8 cellular contexts compared by ENCODE assay signal in genomic region chr12:89349814-89350213, GRCh38. TPM values are rescaled to one million over a fixed set of nuclear protein-coding genes. Genes with fewer than 3 reads are reported as not detected.
DNase-seq lines count a peak whose midpoint lies in the region; ATAC-seq, FAIRE-seq and TF ChIP-seq lines count a peak whose summit lies in the region.

No MANE protein-coding gene starts in this region.

- H3K4me1 ChIP-seq in mesenchymal stem cell (ENCODE audit: control insufficient read depth, insufficient read depth, low read depth, low read length) (peaks cover 12% of the 10 kb centered on the region), aorta (ENCODE audit: control insufficient read depth in 1 of 2, insufficient read depth in 2 of 2, low read length in 2 of 2) (peaks cover 0 to 10% of the 10 kb centered on the region in 2 donors), small intestine (ENCODE audit: control insufficient read depth in 2 of 2, insufficient read depth in 1 of 2, low read depth in 1 of 2, low read length in 1 of 2) (peaks cover 11 to 26% of the 10 kb centered on the region in 2 donors)

- H4K8ac ChIP-seq in mesenchymal stem cell (ENCODE audit: low read length), result no peak overlapping the region

- FAIRE-seq in small intestine (lab: Jason Lieb, UNC), result no peak

- no peak overlapping the region for H3K14ac ChIP-seq in mesenchymal stem cell (ENCODE audit: low read length in 2 of 2)

- no peak overlapping the region for H3K4ac ChIP-seq in mesenchymal stem cell (ENCODE audit: low read depth in 1 of 2, low read length in 2 of 2)

- H2BK15ac ChIP-seq in mesenchymal stem cell (ENCODE audit: low read depth, poor library complexity, severe bottlenecking), result no peak overlapping the region

- H3K4me3 ChIP-seq in coronary artery (peak overlapping the region; percentile 97), mesenchymal stem cell (ENCODE audit: insufficient read depth in 1 of 2, low read depth in 1 of 2, low read length in 2 of 2) (peak overlapping the region in 1 of 2 experiments; percentile 98), aorta (ENCODE audit: low read length in 2 of 2) (peak overlapping the region; percentile 58 to 99), small intestine (ENCODE audit: low read depth in 1 of 2, low read length in 2 of 2) (peak overlapping the region in 1 of 2 donors; percentile 73)

- DNase-seq in SHP77 (lab: John Stamatoyannopoulos, UW) (peak; percentile 28 to 29), SHP77 treated with DMSO at 0.1 percent for 48 hours (lab: John Stamatoyannopoulos, UW) (no peak), NCI-H510A treated with DMSO at 0.1 percent for 48 hours (lab: John Stamatoyannopoulos, UW) (peak; percentile 59), coronary artery (ENCODE audit: low spot score) (no peak), mesenchymal stem cell (peak; percentile 56), aorta (peak in 1 of 2 donors; percentile 53), small intestine (no peak)
- DNase-seq in stimulated activated naive CD4-positive, alpha-beta T cell treated with Interleukin-2 at 50 U/mL for 16 hours (lab: John Stamatoyannopoulos, UW), result no peak

- H2AFZ ChIP-seq in mesenchymal stem cell (ENCODE audit: low read depth, low read length), result no peak overlapping the region

- intact Hi-C loops in aorta (cut with DNase I), result loop anchor here (2.0 to 10.0 kb wide), 7 partner anchors 43 to 355 kb away; partner anchors contain the start of genes POC1B (in 2 of the 2) and ATP2B1 (in 1 of the 2)

- H3K79me1 ChIP-seq in mesenchymal stem cell (replicated peaks; ENCODE audit: low read length, poor library complexity, severe bottlenecking), result peaks cover 2% of the 10 kb centered on the region

- WGBS in mesenchymal stem cell, result 2% methylated on average over 6 of the region's 6 CpGs
- WGBS in aorta, 2 donors, result 16 to 22% methylated on average over 6 of the region's 6 CpGs
- WGBS in small intestine, 3 donors, result 54 to 82% (median 72%) methylated on average over 6 of the region's 6 CpGs

- no peak overlapping the region for H2BK12ac ChIP-seq in mesenchymal stem cell (ENCODE audit: low read length in 2 of 2)

- H3K36me3 ChIP-seq in mesenchymal stem cell (ENCODE audit: control insufficient read depth in 1 of 2, insufficient read depth in 2 of 2, low read depth in 1 of 2, low read length in 2 of 2) (peaks cover 0 to 42% of the 10 kb centered on the region in 2 experiments), aorta (ENCODE audit: control insufficient read depth in 1 of 2, insufficient read depth in 2 of 2, low read length in 1 of 2) (no peaks in the 10 kb centered on the region), small intestine (ENCODE audit: control insufficient read depth in 2 of 2, insufficient read depth in 2 of 2, low read length in 2 of 2) (no peaks in the 10 kb centered on the region)

- H3K27me3 ChIP-seq in mesenchymal stem cell (ENCODE audit: control insufficient read depth in 1 of 2, insufficient read depth in 1 of 2, low read length in 2 of 2), result no peaks in the 10 kb centered on the region
- H3K27me3 ChIP-seq in aorta (ENCODE audit: control insufficient read depth in 1 of 2, insufficient read depth in 2 of 2, low read length in 1 of 2), result no peaks in the 10 kb centered on the region
- no peaks in the 10 kb centered on the region for H3K27me3 ChIP-seq in small intestine (ENCODE audit: control insufficient read depth in 2 of 2, insufficient read depth in 2 of 2, low read length in 2 of 2)

- TF ChIP-seq CTCF in coronary artery (IDR thresholded peaks at IDR 0.05), result no peak

- H3K4me2 ChIP-seq in mesenchymal stem cell (ENCODE audit: low read length, poor library complexity, severe bottlenecking), result peak overlapping the region; percentile 59

- H4K91ac ChIP-seq in mesenchymal stem cell (ENCODE audit: low read length), result no peak overlapping the region

- no peak overlapping the region for H2BK5ac ChIP-seq in mesenchymal stem cell (ENCODE audit: low read depth, low read length, poor library complexity, severe bottlenecking)

- ATAC-seq in aorta (ENCODE audit: low FRiP score), result no peak

- H2AK5ac ChIP-seq in mesenchymal stem cell (ENCODE audit: low read length, severe bottlenecking), result no peak overlapping the region

- no peak overlapping the region for H2BK120ac ChIP-seq in mesenchymal stem cell (ENCODE audit: low read depth, low read length)

- no peak overlapping the region for H3K23ac ChIP-seq in mesenchymal stem cell (ENCODE audit: low read length in 2 of 2)

- peak overlapping the region; percentile 100 for H3K9ac ChIP-seq in mesenchymal stem cell (ENCODE audit: low read length)

- no peak overlapping the region for H3K18ac ChIP-seq in mesenchymal stem cell (ENCODE audit: low read depth in 1 of 2, low read length in 2 of 2)

- H3K9me3 ChIP-seq in mesenchymal stem cell (ENCODE audit: control insufficient read depth, low read length) (no peaks in the 10 kb centered on the region), aorta (ENCODE audit: control insufficient read depth, low read length) (no peaks in the 10 kb centered on the region), small intestine (ENCODE audit: control insufficient read depth, low read depth) (no peaks in the 10 kb centered on the region)

- H3K27ac ChIP-seq in coronary artery, result peak overlapping the region in 1 of 2 donors; percentile 100
- peak overlapping the region; percentile 63 for H3K27ac ChIP-seq in mesenchymal stem cell (ENCODE audit: low read length, poor library complexity, severe bottlenecking)
- H3K27ac ChIP-seq in aorta (ENCODE audit: low read depth in 1 of 2, low read length in 2 of 2), result no peak overlapping the region
- peak overlapping the region in 1 of 2 donors; percentile 99 for H3K27ac ChIP-seq in small intestine (ENCODE audit: low read depth in 1 of 2, low read length in 1 of 2)

RNA-seq across cellular contexts. Expression of gene DUSP6, which starts 2.5 kb away (rescaled TPM):
- 111 TPM for polyA plus RNA-seq in mesenchymal stem cell (2013, experiment 1 of 2)
- 114 TPM for polyA plus RNA-seq in mesenchymal stem cell (2013, experiment 2 of 2)
- total RNA-seq in aorta, result 10 to 100 TPM; 94.6 to 96.8 TPM
- 10 to 100 TPM; 19.8 to 33.4 TPM for polyA plus RNA-seq in aorta
- polyA plus RNA-seq in small intestine, result 10 to 100 TPM; 10.3 to 28.2 (median 20.0) TPM

Comparison
In these comparisons a context has a peak if more than half of its experiments do, and no peak if none do; other contexts are left out.
1. DNase-seq: peak in SHP77 (2 of 2), NCI-H510A treated with DMSO at 0.1 percent for 48 hours (single experiment) and mesenchymal stem cell (single experiment); none in SHP77 treated with DMSO at 0.1 percent for 48 hours (single experiment), coronary artery (single experiment), small intestine (single experiment) and stimulated activated naive CD4-positive, alpha-beta T cell treated with Interleukin-2 at 50 U/mL for 16 hours (single experiment).